Comparison of ENCODE assay signal across 1 cellular context in genomic region chr1:221809101-221810029, GRCh38.
TF ChIP-seq lines count a peak whose summit lies in the region.

No MANE protein-coding gene starts in this region.

TF ChIP-seq in SK-N-SH treated with all-trans-retinoic acid at 6 μM for 48 hours, 23 proteins besides CTCF, POLR2A, EP300 and RAD21 (continued from another document):
- TF ChIP-seq PATZ1 (CRISPR knock-in tag; IDR thresholded peaks at IDR 0.05; ENCODE audit: borderline replicate concordance) (no peak), ZFP3 (CRISPR knock-in tag; IDR thresholded peaks at IDR 0.05) (no peak), CREB5 (CRISPR knock-in tag; IDR thresholded peaks at IDR 0.05; ENCODE audit: low read depth) (no peak), BACH2 (CRISPR knock-in tag; IDR thresholded peaks at IDR 0.05; ENCODE audit: borderline replicate concordance) (no peak), ZNF8 (CRISPR knock-in tag; IDR thresholded peaks at IDR 0.05) (no peak), RARB (CRISPR knock-in tag; IDR thresholded peaks at IDR 0.05) (no peak)
TF ChIP-seq in SK-N-SH treated with all-trans-retinoic acid at 6 μM for 48 hours: peak in this region for 0.
